Comparison of ENCODE assay signal across 15 cellular contexts in the genomic region with DNA sequence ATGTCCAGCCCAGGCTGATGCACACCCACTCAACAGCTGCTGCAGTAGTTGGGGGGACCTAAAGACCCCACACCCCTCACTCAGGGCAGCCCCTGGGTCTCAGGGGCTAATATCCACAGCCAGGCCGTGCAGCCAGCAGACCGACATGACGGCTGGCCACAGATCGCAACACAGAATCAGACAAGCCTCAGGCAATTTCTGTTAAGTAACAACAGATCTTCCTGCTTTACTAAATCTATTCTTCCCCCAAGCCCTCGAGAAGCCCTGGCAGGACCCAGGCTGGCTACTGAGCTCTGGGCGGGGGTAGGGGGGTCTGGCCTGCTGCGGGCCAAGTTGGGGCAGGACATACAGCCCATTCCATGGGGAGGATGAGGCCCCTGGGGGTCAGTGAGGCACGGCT. TPM values are rescaled to one million over a fixed set of nuclear protein-coding genes. Genes with fewer than 3 reads are reported as not detected.
DNase-seq lines count a peak whose midpoint lies in the region; ATAC-seq and TF ChIP-seq lines count a peak whose summit lies in the region.
"Had no signal": no experiment of that assay in that cellular context is flagged by ENCODE, and none has a peak within 500 bp of the region (broad histone marks: within the 10 kb centered on the region; RNA-seq: fewer than 3 reads in every experiment).

No MANE protein-coding gene starts in this region.

- H4K20me1 ChIP-seq in SK-N-SH (ENCODE audit: insufficient read depth): no peaks in the 10 kb centered on the region
- no peaks in the 10 kb centered on the region for H4K20me1 ChIP-seq in H9 (ENCODE audit: control insufficient read depth, insufficient read depth, insufficient read length)

- no peak overlapping the region for H2BK120ac ChIP-seq in H9 (ENCODE audit: low read depth, low read length, poor library complexity, severe bottlenecking)

- H2AFZ ChIP-seq in SK-N-SH (ENCODE audit: low read depth) (no peak overlapping the region), H9 (ENCODE audit: low read length) (no peak overlapping the region)

- no peak overlapping the region for H4K91ac ChIP-seq in H9 (ENCODE audit: insufficient read length, low read depth, low read length)

- H3K4me3 Mint-ChIP-seq in H9 (no peak overlapping the region), glutamatergic neuron (ENCODE audit: unreplicated experiment) (no peak overlapping the region), T-cell (no peak overlapping the region)
- H3K4me3 Mint-ChIP-seq: CD8-positive, alpha-beta memory T cell had no signal

- CTCF ChIA-PET in SK-N-SH (lab: Yijun Ruan, JAX) (interaction anchor here (0.9 to 1.8 kb wide), 7 partner anchors 8 to 272 kb away, joined by 3 to 5 read pairs (median 3); partner anchors contain the start of gene BTBD6), T-cell (lab: Charles Lee) (no interaction called here)

- H3K79me2 ChIP-seq in SK-N-SH (ENCODE audit: insufficient read depth): no peaks in the 10 kb centered on the region
- H3K79me2 ChIP-seq in H9 (ENCODE audit: insufficient read depth, low read length): no peaks in the 10 kb centered on the region

- ATAC-seq in SK-N-SH treated with all-trans-retinoic acid at 6 μM for 48 hours (no peak), GM21576 (IDR thresholded peaks at IDR 0.05; ENCODE audit: unreplicated experiment) (no peak), T-cell (replicated peaks in 1 of 4) (no peak)
- ATAC-seq: A549 had no signal

- TF ChIP-seq EP300 in SK-N-SH (IDR thresholded peaks at IDR 0.05; ENCODE audit: borderline replicate concordance in 1 of 2, low read depth in 1 of 2, low read length in 1 of 2): peak in 1 of 2 experiments; percentile 73; a peak in 1 of 4 replicates

- no peak for TF ChIP-seq RAD21 in SK-N-SH (IDR thresholded peaks at IDR 0.05; ENCODE audit: low read length)

- H2BK20ac ChIP-seq in H9 (ENCODE audit: low read depth, low read length, poor library complexity, severe bottlenecking): no peak overlapping the region

- H3K9me3 ChIP-seq in SK-N-SH (no peaks in the 10 kb centered on the region), H9 (ENCODE audit: control insufficient read depth, low read depth, low read length) (no peaks in the 10 kb centered on the region)
- H3K9me3 ChIP-seq: A549, HAP-1 had no signal

- H3K4me1 ChIP-seq in SK-N-SH (ENCODE audit: control insufficient read depth in 1 of 2, insufficient read depth in 2 of 2, low read depth in 1 of 2, low read length in 1 of 2) (peaks cover 0 to 98% of the 10 kb centered on the region in 2 experiments; a peak in 1 of 4 replicates), H9 (ENCODE audit: insufficient read depth, low read length) (no peaks in the 10 kb centered on the region)
- H3K4me1 ChIP-seq: HAP-1 had no signal

- H3K27me3 ChIP-seq in SK-N-SH (ENCODE audit: insufficient read depth) (no peaks in the 10 kb centered on the region), H9 (ENCODE audit: insufficient read depth, low read length) (no peaks in the 10 kb centered on the region)

- H3K18ac ChIP-seq in H9 (ENCODE audit: insufficient read length, low read depth, low read length): no peak overlapping the region

- no peak overlapping the region for H2AK5ac ChIP-seq in H9 (ENCODE audit: insufficient read length, low read length)

- H3K4ac ChIP-seq in H9 (ENCODE audit: low read depth, low read length): no peak overlapping the region

- H3K9ac ChIP-seq in SK-N-SH (no peak overlapping the region), H9 (ENCODE audit: extremely low read depth, insufficient read length, low read length) (no peak overlapping the region)

- H3K4me1 Mint-ChIP-seq in H9 (no peaks in the 10 kb centered on the region; a peak in 2 of 4 replicates), glutamatergic neuron (ENCODE audit: low read depth, unreplicated experiment) (peaks cover 12% of the 10 kb centered on the region), T-cell (peaks cover 0 to 8% (median 5%) of the 10 kb centered on the region in 3 donors)
- H3K4me1 Mint-ChIP-seq: CD4-positive, CD25-positive, alpha-beta regulatory T cell had no signal

- POLR2A ChIA-PET in SK-N-SH (lab: Yijun Ruan, JAX) (interaction anchor here (0.7 kb wide), 1 partner anchor 80 kb away, joined by 3 read pairs; no protein-coding TSS in a partner anchor), T-cell (lab: Charles Lee) (no interaction called here)

- no peak for TF ChIP-seq CTCF in SK-N-SH (IDR thresholded peaks at IDR 0.05)
- no peak for TF ChIP-seq CTCF in H9 (conservative IDR thresholded peaks at IDR 0.05)
- no peak for TF ChIP-seq CTCF in glutamatergic neuron (IDR thresholded peaks at IDR 0.05; ENCODE audit: partially characterized antibody, unreplicated experiment)

- H3K27ac ChIP-seq in SK-N-SH (ENCODE audit: low read depth in 2 of 2, low read length in 1 of 2) (peak overlapping the region in 1 of 2 experiments; percentile 87; a peak in 2 of 4 replicates), H9 (ENCODE audit: insufficient read length, low read depth, low read length) (no peak overlapping the region)
- H3K27ac ChIP-seq: 22Rv1, A549 had no signal

- no peaks in the 10 kb centered on the region for H3K9me3 Mint-ChIP-seq in H9
- H3K9me3 Mint-ChIP-seq in glutamatergic neuron (ENCODE audit: unreplicated experiment): peaks cover 9% of the 10 kb centered on the region
- no peaks in the 10 kb centered on the region for H3K9me3 Mint-ChIP-seq in T-cell
- H3K9me3 Mint-ChIP-seq: CD4-positive, CD25-positive, alpha-beta regulatory T cell; CD8-positive, alpha-beta memory T cell had no signal

- H3K14ac ChIP-seq in H9 (ENCODE audit: insufficient read depth, low read length): no peak overlapping the region

- no peak overlapping the region for H3T11ph ChIP-seq in H9 (ENCODE audit: low read length)

- H3K27ac Mint-ChIP-seq in H9: peak overlapping the region in 2 of 3 experiments; percentile 64 to 74; a peak in 2 of 7 replicates
- H3K27ac Mint-ChIP-seq in glutamatergic neuron (ENCODE audit: unreplicated experiment): no peak overlapping the region
- no peak overlapping the region for H3K27ac Mint-ChIP-seq in T-cell

- no peak overlapping the region for H2BK12ac ChIP-seq in H9 (ENCODE audit: insufficient read length, low read depth, low read length)

- H3K4me2 ChIP-seq in SK-N-SH (no peak overlapping the region), H9 (ENCODE audit: insufficient read depth, insufficient read length, low read length) (no peak overlapping the region)
- H3K4me2 ChIP-seq: A549 had no signal

- H3K36me3 ChIP-seq in SK-N-SH (replicated peaks in 1 of 2; ENCODE audit: control insufficient read depth in 1 of 2, insufficient read depth in 2 of 2, low read length in 1 of 2): peaks cover 0 to 14% of the 10 kb centered on the region in 2 experiments

- no peak overlapping the region for H3K4me3 ChIP-seq in SK-N-SH (ENCODE audit: low read depth in 2 of 2, low read length in 1 of 2)
- H3K4me3 ChIP-seq: A549, HAP-1 had no signal

- no peaks in the 10 kb centered on the region for H3F3A ChIP-seq in SK-N-SH (replicated peaks; ENCODE audit: insufficient read depth)

- peak; percentile 89 for DNase-seq in SK-N-SH
- DNase-seq in H9: no peak
- DNase-seq in glutamatergic neuron: peak; percentile 16
- no peak for DNase-seq in stimulated activated CD4-positive, alpha-beta T cell treated with anti-CD3 and anti-CD28 coated beads, Interleukin-4, amount 100 ng/mL, for 24 hours
- DNase-seq in T-cell: no peak
- DNase-seq: AML-193; C1 segment of cervical spinal cord; CD4-positive, CD25-positive, alpha-beta regulatory T cell; CD8-positive, alpha-beta memory T cell; COR-L47 had no signal

- H4K5ac ChIP-seq in H9 (ENCODE audit: insufficient read length, low read depth, low read length): no peak overlapping the region

- no peaks in the 10 kb centered on the region for H3K9me2 ChIP-seq in SK-N-SH

- no peak overlapping the region for H2BK5ac ChIP-seq in H9 (ENCODE audit: insufficient read length, low read length)

- no peak overlapping the region for H3K56ac ChIP-seq in H9 (ENCODE audit: insufficient read length, low read depth, low read length)

- H4K8ac ChIP-seq in H9 (replicated peaks; ENCODE audit: insufficient read length, low read depth, low read length): no peak overlapping the region

- no peaks in the 10 kb centered on the region for H3K79me1 ChIP-seq in H9 (ENCODE audit: insufficient read depth, low read depth, low read length, poor library complexity, severe bottlenecking)

- H3K27me3 Mint-ChIP-seq in H9 (ENCODE audit: low read depth) (peaks cover 1% of the 10 kb centered on the region; the same call in 1 of the 2 replicates), glutamatergic neuron (ENCODE audit: unreplicated experiment) (peaks cover 10% of the 10 kb centered on the region), T-cell (no peaks in the 10 kb centered on the region)
- H3K27me3 Mint-ChIP-seq: CD4-positive, CD25-positive, alpha-beta regulatory T cell had no signal

- no peak overlapping the region for H3K23ac ChIP-seq in H9 (ENCODE audit: insufficient read length, low read depth, low read length)

- 84% methylated on average over 4 of the region's 8 CpGs for WGBS in SK-N-SH (ENCODE audit: low lambda C conversion rate)
- no CpG with 5 or more reads among the region's 8 CpGs for WGBS in H9 (ENCODE audit: extremely low coverage, insufficient read length, low lambda C conversion rate)

- H3K23me2 ChIP-seq in H9 (ENCODE audit: insufficient read length, low read depth, low read length, poor library complexity, severe bottlenecking): no peaks in the 10 kb centered on the region

- no peaks in the 10 kb centered on the region; a peak in 2 of 7 replicates for H3K36me3 Mint-ChIP-seq in H9 (ENCODE audit: insufficient read depth in 1 of 3, low read depth in 3 of 3)
- no peaks in the 10 kb centered on the region for H3K36me3 Mint-ChIP-seq in glutamatergic neuron (ENCODE audit: unreplicated experiment)
- H3K36me3 Mint-ChIP-seq in T-cell: peaks cover 3% of the 10 kb centered on the region

- no peak overlapping the region for H2BK15ac ChIP-seq in H9 (ENCODE audit: low read depth, low read length)

TF ChIP-seq in SK-N-SH treated with all-trans-retinoic acid at 6 μM for 48 hours, 23 proteins besides CTCF, POLR2A, EP300 and RAD21 (continues in another document):
- TF ChIP-seq RARB (CRISPR knock-in tag; IDR thresholded peaks at IDR 0.05): no peak
- no peak for TF ChIP-seq ZFP3 (CRISPR knock-in tag; IDR thresholded peaks at IDR 0.05)

RNA-seq across cellular contexts. Expression of gene NUDT14, which starts 28.0 kb away (rescaled TPM):
- polyA plus RNA-seq in SK-N-SH (2012; rRNA removed): 15.8 and 18.4 TPM in 2 replicates
- polyA plus RNA-seq in SK-N-SH (2012; cell fraction: cytosol; rRNA removed): 8.1 and 11.3 TPM in 2 replicates
- 27.3 and 44.1 TPM in 2 replicates for polyA plus RNA-seq in SK-N-SH (2012; cell fraction: nucleus; rRNA removed)
- total RNA-seq in H9 (2021) (39.0 and 41.1 TPM in 2 replicates), glutamatergic neuron (ENCODE audit: unreplicated experiment) (114 TPM), T-cell (10 to 100 TPM; 10.0 to 25.5 (median 20.2) TPM)

RNA-seq across cellular contexts. Expression of gene BTBD6, which starts 39.2 kb away (rescaled TPM):
- polyA plus RNA-seq in SK-N-SH (2012; rRNA removed): 20.9 and 21.0 TPM in 2 replicates
- polyA plus RNA-seq in SK-N-SH (2012; cell fraction: cytosol; rRNA removed): 10.8 and 15.6 TPM in 2 replicates
- 53.9 and 56.9 TPM in 2 replicates for polyA plus RNA-seq in SK-N-SH (2012; cell fraction: nucleus; rRNA removed)
- total RNA-seq in H9 (2021) (22.9 and 23.3 TPM in 2 replicates), glutamatergic neuron (ENCODE audit: unreplicated experiment) (36.3 TPM), T-cell (10 to 100 TPM; 36.0 to 55.1 (median 43.3) TPM)

RNA-seq across cellular contexts. Expression of gene JAG2, which starts 40.5 kb away (rescaled TPM):
- 1.7 TPM in 2 replicates for polyA plus RNA-seq in SK-N-SH (2012; rRNA removed)
- 0.55 and 0.77 TPM in 2 replicates for polyA plus RNA-seq in SK-N-SH (2012; cell fraction: cytosol; rRNA removed)
- 8.9 and 10.2 TPM in 2 replicates for polyA plus RNA-seq in SK-N-SH (2012; cell fraction: nucleus; rRNA removed)
- total RNA-seq in H9 (2021) (11.3 and 11.4 TPM in 2 replicates), glutamatergic neuron (ENCODE audit: unreplicated experiment) (84.1 TPM), T-cell (1 to 10 TPM in 4 of 5 donors, under 1 TPM in 1; 0.76 to 1.9 (median 1.2) TPM)

Comparison
In these comparisons a context has a peak if more than half of its experiments do, and no peak if none do; other contexts are left out.
1. DNase-seq: peak in SK-N-SH (single experiment) and glutamatergic neuron (single experiment); none in H9 (single experiment), stimulated activated CD4-positive, alpha-beta T cell treated with anti-CD3 and anti-CD28 coated beads, Interleukin-4, amount 100 ng/mL, for 24 hours (single experiment) and T-cell (0 of 34).
2. H3K27ac Mint-ChIP-seq: peak in H9 (2 of 3); none in glutamatergic neuron (single experiment) and T-cell (0 of 2).